In genomic region chr9:107650321-107650720, GRCh38 we compare ENCODE assay signal across 21 cellular contexts.
A peak's percentile ranks its signal among the peaks of the same experiment; 100 is the strongest.
DNase-seq lines count a peak whose midpoint lies in the region; ATAC-seq and TF ChIP-seq lines count a peak whose summit lies in the region.
"Had no signal": no experiment of that assay in that cellular context is flagged by ENCODE, and none has a peak within 500 bp of the region (broad histone marks: within the 10 kb centered on the region; RNA-seq: fewer than 3 reads in every experiment).

No MANE protein-coding gene starts in this region.

- H3K27me3 ChIP-seq in SK-N-SH (ENCODE audit: insufficient read depth), result peaks cover 56% of the 10 kb centered on the region
- H3K27me3 ChIP-seq: BLaER1 treated with 17β-estradiol and CSF1 and Interleukin-3, amounts not matched to agents 10 nM and 100 nM; upper lobe of left lung had no signal

- no peak overlapping the region; a peak in 1 of 4 replicates for H3K4me3 ChIP-seq in SK-N-SH (ENCODE audit: low read depth in 2 of 2, low read length in 1 of 2)
- no peak overlapping the region for H3K4me3 ChIP-seq in astrocyte of the cerebellum (ENCODE audit: low read depth, low read length)
- H3K4me3 ChIP-seq: BLaER1 treated with 17β-estradiol and CSF1 and Interleukin-3, amounts not matched to agents 10 nM and 100 nM; upper lobe of left lung had no signal

- H3K27ac Mint-ChIP-seq in activated CD8-positive, alpha-beta T cell treated with anti-CD3 and anti-CD28 coated beads, Interleukin-2, amount 10 ng/mL, durations not matched to agents 7 days and 5 days, result no peak overlapping the region
- H3K27ac Mint-ChIP-seq: nephron had no signal

- TF ChIP-seq CTCF in SK-N-SH (IDR thresholded peaks at IDR 0.05) (no peak), astrocyte of the cerebellum (IDR thresholded peaks at IDR 0.05; ENCODE audit: low read depth, low read length, missing control alignments) (no peak)

- in situ Hi-C loops in astrocyte of the cerebellum (cut with HindIII; ENCODE audit: low sequenced_read_pairs), result no loop called here

- no peak overlapping the region for H3K9ac ChIP-seq in SK-N-SH
- H3K9ac ChIP-seq: BLaER1 treated with 17β-estradiol and CSF1 and Interleukin-3, amounts not matched to agents 10 nM and 100 nM had no signal

- H3K27me3 Mint-ChIP-seq in activated CD8-positive, alpha-beta T cell treated with anti-CD3 and anti-CD28 coated beads, Interleukin-2, amount 10 ng/mL, durations not matched to agents 7 days and 5 days (ENCODE audit: low read depth), result no peaks in the 10 kb centered on the region

- no peaks in the 10 kb centered on the region for H3F3A ChIP-seq in SK-N-SH (replicated peaks; ENCODE audit: insufficient read depth)

- no peaks in the 10 kb centered on the region for H3K79me2 ChIP-seq in SK-N-SH (ENCODE audit: insufficient read depth)

- H2AFZ ChIP-seq in SK-N-SH (ENCODE audit: low read depth), result no peak overlapping the region

- no peak overlapping the region for H3K4me2 ChIP-seq in SK-N-SH
- H3K4me2 ChIP-seq: BLaER1 treated with 17β-estradiol and CSF1 and Interleukin-3, amounts not matched to agents 10 nM and 100 nM had no signal

- 35% methylated on average over 4 of the region's 4 CpGs for WGBS in SK-N-SH (ENCODE audit: low lambda C conversion rate)

- no peak overlapping the region for H3K4me3 Mint-ChIP-seq in activated CD8-positive, alpha-beta T cell treated with anti-CD3 and anti-CD28 coated beads, Interleukin-2, amount 10 ng/mL, durations not matched to agents 7 days and 5 days
- H3K4me3 Mint-ChIP-seq: nephron had no signal

- no peaks in the 10 kb centered on the region for H3K9me3 ChIP-seq in SK-N-SH
- H3K9me3 ChIP-seq: BLaER1 treated with 17β-estradiol and CSF1 and Interleukin-3, amounts not matched to agents 10 nM and 100 nM; upper lobe of left lung had no signal

- no peaks in the 10 kb centered on the region for H3K4me1 ChIP-seq in SK-N-SH (ENCODE audit: control insufficient read depth in 1 of 2, insufficient read depth in 2 of 2, low read depth in 1 of 2, low read length in 1 of 2)

- no peaks in the 10 kb centered on the region for H3K9me3 Mint-ChIP-seq in activated CD8-positive, alpha-beta T cell treated with anti-CD3 and anti-CD28 coated beads, Interleukin-2, amount 10 ng/mL, durations not matched to agents 7 days and 5 days (ENCODE audit: insufficient read depth)
- H3K9me3 Mint-ChIP-seq: nephron had no signal

- TF ChIP-seq EP300 in SK-N-SH (IDR thresholded peaks at IDR 0.05; ENCODE audit: borderline replicate concordance in 1 of 2, low read depth in 1 of 2, low read length in 1 of 2), result no peak

- DNase-seq in SK-N-SH, result no peak
- peak; percentile 56 for DNase-seq in astrocyte of the cerebellum (ENCODE audit: low read depth)
- peak; percentile 30 for DNase-seq in iris pigment epithelial cell (ENCODE audit: low read depth)
- DNase-seq in activated effector memory CD4-positive, alpha-beta T cell treated with anti-CD3 and anti-CD28 coated beads, Interleukin-2, amount 50 U/mL, for 16 hours, result no peak
- DNase-seq in GF-D8 (lab: John Stamatoyannopoulos, UW), result no peak
- DNase-seq in ureter (ENCODE audit: low spot score), result no peak
- no peak for DNase-seq in activated CD8-positive, alpha-beta T cell treated with anti-CD3 and anti-CD28 coated beads, Interleukin-2, amount 10 ng/mL, durations not matched to agents 7 days and 5 days
- DNase-seq: activated CD4-positive, alpha-beta T cell treated with anti-CD3 and anti-CD28 coated beads, Interleukin-2, amount 50 U/mL, for 1 hour; activated effector memory CD4-positive, alpha-beta T cell treated with Interleukin-2 at 50 U/mL for 16 hours; caudate nucleus; left colon; NCI-H146; small intestine; stimulated activated naive CD8-positive, alpha-beta T cell treated with anti-CD3 and anti-CD28 coated beads, Interleukin-15, Interleukin-2, amounts not matched to agents 100 U/mL and 50 U/mL, for 24 hours; upper lobe of left lung had no signal

- no peaks in the 10 kb centered on the region for H4K20me1 ChIP-seq in SK-N-SH (ENCODE audit: insufficient read depth)
- H4K20me1 ChIP-seq: BLaER1 treated with 17β-estradiol and CSF1 and Interleukin-3, amounts not matched to agents 10 nM and 100 nM had no signal

- H3K9me2 ChIP-seq in SK-N-SH, result no peaks in the 10 kb centered on the region

- no peaks in the 10 kb centered on the region for H3K4me1 Mint-ChIP-seq in activated CD8-positive, alpha-beta T cell treated with anti-CD3 and anti-CD28 coated beads, Interleukin-2, amount 10 ng/mL, durations not matched to agents 7 days and 5 days (ENCODE audit: low read depth)
- H3K4me1 Mint-ChIP-seq: nephron had no signal

- TF ChIP-seq RAD21 in SK-N-SH (IDR thresholded peaks at IDR 0.05; ENCODE audit: low read length), result no peak

- no peaks in the 10 kb centered on the region for H3K36me3 Mint-ChIP-seq in activated CD8-positive, alpha-beta T cell treated with anti-CD3 and anti-CD28 coated beads, Interleukin-2, amount 10 ng/mL, durations not matched to agents 7 days and 5 days (ENCODE audit: low read depth)

- POLR2A ChIA-PET in SK-N-SH (lab: Yijun Ruan, JAX), result no interaction called here
- POLR2A ChIA-PET in activated CD8-positive, alpha-beta T cell treated with anti-CD3 and anti-CD28 coated beads, Interleukin-2, amount 10 ng/mL, durations not matched to agents 7 days and 5 days (lab: Charles Lee), result no interaction called here

- no peak overlapping the region for H3K27ac ChIP-seq in SK-N-SH (ENCODE audit: low read depth in 2 of 2, low read length in 1 of 2)
- H3K27ac ChIP-seq: 22Rv1; BLaER1 treated with 17β-estradiol and CSF1 and Interleukin-3, amounts not matched to agents 10 nM and 100 nM; upper lobe of left lung had no signal

- CTCF ChIA-PET in SK-N-SH (lab: Yijun Ruan, JAX), result interaction anchor here (1.2 kb wide), 1 partner anchor 84 kb away, joined by 3 read pairs; no protein-coding TSS in a partner anchor
- CTCF ChIA-PET in activated CD8-positive, alpha-beta T cell treated with anti-CD3 and anti-CD28 coated beads, Interleukin-2, amount 10 ng/mL, durations not matched to agents 7 days and 5 days (lab: Charles Lee), result no interaction called here

- ATAC-seq in SK-N-SH treated with all-trans-retinoic acid at 6 μM for 48 hours, result no peak
- ATAC-seq in activated CD8-positive, alpha-beta T cell treated with anti-CD3 and anti-CD28 coated beads, Interleukin-2, amount 10 ng/mL, durations not matched to agents 7 days and 5 days, result no peak
- ATAC-seq: HepG2; left colon; Right ventricle myocardium inferior; stimulated activated naive CD8-positive, alpha-beta T cell treated with anti-CD3 and anti-CD28 coated beads, Interleukin-15, Interleukin-2, amounts not matched to agents 100 U/mL and 50 U/mL, for 24 hours had no signal

- no peaks in the 10 kb centered on the region for H3K36me3 ChIP-seq in SK-N-SH (replicated peaks in 1 of 2; ENCODE audit: control insufficient read depth in 1 of 2, insufficient read depth in 2 of 2, low read length in 1 of 2)
- H3K36me3 ChIP-seq: BLaER1 treated with 17β-estradiol and CSF1 and Interleukin-3, amounts not matched to agents 10 nM and 100 nM; upper lobe of left lung had no signal

TF ChIP-seq in SK-N-SH, 30 proteins besides CTCF, POLR2A, EP300 and RAD21 (continues in another document):
- peak; percentile 30 for TF ChIP-seq TCF12 (IDR thresholded peaks at IDR 0.05)
- TF ChIP-seq TAF1 (IDR thresholded peaks at IDR 0.05; ENCODE audit: borderline replicate concordance, low read depth, low read length), result no peak
- no peak for TF ChIP-seq ZBTB33 (IDR thresholded peaks at IDR 0.05; ENCODE audit: borderline replicate concordance, low read depth)

TF ChIP-seq in SK-N-SH treated with all-trans-retinoic acid at 6 μM for 48 hours, 23 proteins besides CTCF, POLR2A, EP300 and RAD21:
- no peak for TF ChIP-seq ESRRG (CRISPR knock-in tag; IDR thresholded peaks at IDR 0.05)
- no peak for TF ChIP-seq TOX (CRISPR knock-in tag; IDR thresholded peaks at IDR 0.05; ENCODE audit: borderline replicate concordance)
- TF ChIP-seq CREB5 (CRISPR knock-in tag; IDR thresholded peaks at IDR 0.05; ENCODE audit: low read depth), result no peak
- TF ChIP-seq ZNF565 (CRISPR knock-in tag; conservative IDR thresholded peaks at IDR 0.05; ENCODE audit: low read depth), result no peak
TF ChIP-seq in SK-N-SH treated with all-trans-retinoic acid at 6 μM for 48 hours: peak in this region for 0.

Comparison
In these comparisons a context has a peak if more than half of its experiments do, and no peak if none do; other contexts are left out.
1. DNase-seq: peak in astrocyte of the cerebellum (single experiment) and iris pigment epithelial cell (single experiment); none in SK-N-SH (single experiment), activated effector memory CD4-positive, alpha-beta T cell treated with anti-CD3 and anti-CD28 coated beads, Interleukin-2, amount 50 U/mL, for 16 hours (single experiment), GF-D8 (single experiment), ureter (single experiment) and activated CD8-positive, alpha-beta T cell treated with anti-CD3 and anti-CD28 coated beads, Interleukin-2, amount 10 ng/mL, durations not matched to agents 7 days and 5 days (single experiment).